19 cellular contexts compared by ENCODE assay signal in the genomic region with DNA sequence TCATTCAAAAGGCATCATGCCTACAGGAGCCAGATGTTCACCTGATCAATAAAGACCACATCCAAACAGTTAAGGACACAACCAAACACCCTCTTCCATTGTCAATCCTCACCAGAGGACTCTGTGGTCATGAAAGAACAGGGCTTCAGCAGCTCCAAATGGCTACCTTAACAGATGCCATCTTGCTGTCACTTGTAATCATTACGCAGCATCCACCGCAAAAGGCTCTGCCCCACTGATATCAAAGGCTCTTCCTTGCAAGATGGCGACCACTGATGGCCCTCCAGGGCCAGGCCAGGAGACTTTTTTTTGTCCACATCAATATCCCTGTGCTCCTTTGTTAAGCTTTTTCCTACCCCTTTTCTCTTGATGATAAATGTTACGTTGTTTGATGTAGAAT.
DNase-seq lines count a peak whose midpoint lies in the region; ATAC-seq and TF ChIP-seq lines count a peak whose summit lies in the region.
"Had no signal": no experiment of that assay in that cellular context is flagged by ENCODE, and none has a peak within 500 bp of the region (broad histone marks: within the 10 kb centered on the region; RNA-seq: fewer than 3 reads in every experiment).

No MANE protein-coding gene starts in this region.

- no peak overlapping the region for H3K4me3 Mint-ChIP-seq in chondrocyte (ENCODE audit: unreplicated experiment)
- H3K4me3 Mint-ChIP-seq: CD4-positive, alpha-beta memory T cell had no signal

- H3K36me3 ChIP-seq in HCT116 (ENCODE audit: control insufficient read depth in 1 of 2, insufficient read depth in 2 of 2, low read length in 2 of 2) (no peaks in the 10 kb centered on the region), osteoblast (ENCODE audit: insufficient read depth, low read length) (no peaks in the 10 kb centered on the region)

- H3K9ac ChIP-seq in HCT116 (ENCODE audit: low read length): no peak overlapping the region
- H3K9ac ChIP-seq: BLaER1 treated with 17β-estradiol and CSF1 and Interleukin-3, amounts not matched to agents 10 nM and 100 nM had no signal

- H3K4me1 Mint-ChIP-seq in chondrocyte (ENCODE audit: low read depth): peaks cover 27% of the 10 kb centered on the region

- BruUV-seq in HCT116 (replicated peaks; lab: Mats Ljungman, UMichigan): no TSS peak

- H2AFZ ChIP-seq in HCT116 (ENCODE audit: low read depth, low read length, poor library complexity, severe bottlenecking) (no peak overlapping the region), osteoblast (ENCODE audit: low read length) (no peak overlapping the region)

- H3K27ac ChIP-seq in AG04450 (ENCODE audit: low read depth, low read length): peak overlapping the region; percentile 33
- no peak overlapping the region for H3K27ac ChIP-seq in HCT116 (ENCODE audit: low read depth, low read length)
- peak overlapping the region; percentile 92 for H3K27ac ChIP-seq in osteoblast (ENCODE audit: low read depth, low read length)
- H3K27ac ChIP-seq: BLaER1 treated with 17β-estradiol and CSF1 and Interleukin-3, amounts not matched to agents 10 nM and 100 nM had no signal

- H3K9me3 Mint-ChIP-seq in chondrocyte (ENCODE audit: low read depth): peaks cover 5% of the 10 kb centered on the region

- TF ChIP-seq POLR2A in HCT116 (IDR thresholded peaks at IDR 0.05; ENCODE audit: borderline replicate concordance, extremely low read depth, insufficient read depth, insufficient read length): no peak

- H3K36me3 Mint-ChIP-seq in chondrocyte (ENCODE audit: low read depth): peaks cover 10% of the 10 kb centered on the region

- POLR2A ChIA-PET in AG04450 (lab: Yijun Ruan, JAX): no interaction called here
- POLR2A ChIA-PET in HCT116 (lab: Charles Lee): no interaction called here

- no peaks in the 10 kb centered on the region for H3K27me3 Mint-ChIP-seq in chondrocyte (ENCODE audit: low read depth)
- H3K27me3 Mint-ChIP-seq: CD4-positive, alpha-beta memory T cell had no signal

- CTCF ChIA-PET in AG04450 (lab: Charles Lee): no interaction called here
- CTCF ChIA-PET in HCT116 (lab: Charles Lee): no interaction called here

- peaks cover 10% of the 10 kb centered on the region for H3K9me3 ChIP-seq in AG04450 (ENCODE audit: control insufficient read depth, insufficient read depth, low read length)
- no peaks in the 10 kb centered on the region for H3K9me3 ChIP-seq in HCT116 (ENCODE audit: control insufficient read depth in 1 of 2, insufficient read depth in 1 of 2, low read depth in 1 of 2, low read length in 2 of 2)
- no peaks in the 10 kb centered on the region for H3K9me3 ChIP-seq in osteoblast (ENCODE audit: low read depth, low read length)

- DNase-seq in AG04450 (ENCODE audit: low read depth, low spot score) (no peak), HCT116 (ENCODE audit: low read depth, low spot score) (no peak), chondrocyte (ENCODE audit: low spot score) (no peak), osteoblast (ENCODE audit: insufficient read length, low spot score, missing footprints) (no peak), T-helper 9 cell (no peak), omental fat pad (ENCODE audit: low spot score) (no peak)
- DNase-seq: ACHN; Calu3; CD4-positive, alpha-beta memory T cell; Kasumi-1; NCI-H1694; NCI-H2081; NCI-H2171; NCI-H345; NCI-H524 treated with DMSO at 0.1 percent for 48 hours; NCI-H82 had no signal

- H3K27ac Mint-ChIP-seq in chondrocyte (ENCODE audit: unreplicated experiment): peak overlapping the region; percentile 95

- TF ChIP-seq CTCF in AG04450 (IDR thresholded peaks at IDR 0.05; ENCODE audit: low read depth, low read length): no peak
- no peak for TF ChIP-seq CTCF in HCT116 (IDR thresholded peaks at IDR 0.05 in 2 of 3, conservative IDR thresholded peaks at IDR 0.05 in 1 of 3; ENCODE audit: borderline replicate concordance in 1 of 3, insufficient read depth in 1 of 3, low read depth in 2 of 3, low read length in 2 of 3)
- no peak for TF ChIP-seq CTCF in chondrocyte (IDR thresholded peaks at IDR 0.05)
- no peak for TF ChIP-seq CTCF in osteoblast (IDR thresholded peaks at IDR 0.05; ENCODE audit: extremely low read depth, low read depth, low read length)
- no peak for TF ChIP-seq CTCF in omental fat pad (IDR thresholded peaks at IDR 0.05)

- H3K79me2 ChIP-seq in HCT116 (ENCODE audit: insufficient read depth, low read length) (no peaks in the 10 kb centered on the region), osteoblast (ENCODE audit: insufficient read depth, low read length) (no peaks in the 10 kb centered on the region)

- TF ChIP-seq RAD21 in HCT116 (IDR thresholded peaks at IDR 0.05; ENCODE audit: low read depth): no peak

- H3K4me1 ChIP-seq in HCT116 (ENCODE audit: control insufficient read depth in 1 of 2, insufficient read depth in 2 of 2, low read length in 2 of 2): peaks cover 0 to 15% of the 10 kb centered on the region in 2 experiments; a peak in 2 of 4 replicates
- H3K4me1 ChIP-seq in osteoblast (ENCODE audit: insufficient read depth, low read length): peaks cover 21% of the 10 kb centered on the region

- H3K27me3 ChIP-seq in AG04450 (ENCODE audit: control insufficient read depth, insufficient read depth, low read length) (no peaks in the 10 kb centered on the region), HCT116 (ENCODE audit: insufficient read depth, low read length) (no peaks in the 10 kb centered on the region), osteoblast (ENCODE audit: insufficient read depth, low read length) (no peaks in the 10 kb centered on the region)
- H3K27me3 ChIP-seq: BLaER1 treated with 17β-estradiol and CSF1 and Interleukin-3, amounts not matched to agents 10 nM and 100 nM had no signal

- intact Hi-C loops in HCT116 (cut with micrococcal nuclease): no loop called here

- H3K4me2 ChIP-seq in HCT116 (ENCODE audit: low read length) (0 out of 2 replicates have a peak overlapping the region, but pooled peaks have one; percentile 7), osteoblast (ENCODE audit: insufficient read depth, low read length) (peak overlapping the region; percentile 62)
- H3K4me2 ChIP-seq: BLaER1 treated with 17β-estradiol and CSF1 and Interleukin-3, amounts not matched to agents 10 nM and 100 nM had no signal

- H4K20me1 ChIP-seq in HCT116 (ENCODE audit: insufficient read depth): no peaks in the 10 kb centered on the region
- H4K20me1 ChIP-seq in osteoblast (ENCODE audit: insufficient read depth, low read length): no peaks in the 10 kb centered on the region

- H3K4me3 ChIP-seq in AG04450 (ENCODE audit: low read depth, low read length): no peak overlapping the region
- H3K4me3 ChIP-seq in HCT116 (replicated peaks in 1 of 2; ENCODE audit: low read depth in 1 of 2, low read length in 2 of 2): no peak overlapping the region
- H3K4me3 ChIP-seq in osteoblast (ENCODE audit: insufficient read depth, low read length): no peak overlapping the region
- H3K4me3 ChIP-seq: BLaER1 treated with 17β-estradiol and CSF1 and Interleukin-3, amounts not matched to agents 10 nM and 100 nM had no signal

- RAD21 ChIA-PET in HCT116 (lab: Charles Lee; ENCODE audit: low non-redundant PET in 1 of 2, low total read pairs in 2 of 2, uncharacterized antibody in 2 of 2, unreplicated experiment in 2 of 2): no interaction called here

- H3K9me2 ChIP-seq in HCT116 (ENCODE audit: insufficient read depth): no peaks in the 10 kb centered on the region

- ATAC-seq in HCT116 (no peak), HG03342 (IDR thresholded peaks at IDR 0.05; ENCODE audit: unreplicated experiment) (no peak), omental fat pad (ENCODE audit: low FRiP score) (no peak)
- ATAC-seq: Panc1 had no signal

TF ChIP-seq in HCT116, 20 proteins besides CTCF, POLR2A, EP300 and RAD21:
- TF ChIP-seq EZH2 (IDR thresholded peaks at IDR 0.05) (no peak), ZNF274 (IDR thresholded peaks at IDR 0.05; ENCODE audit: low read depth, low read length) (no peak), POLR2AphosphoS5 (IDR thresholded peaks at IDR 0.05; ENCODE audit: low read depth, low read length) (no peak), JUND (IDR thresholded peaks at IDR 0.05) (no peak), SIN3A (IDR thresholded peaks at IDR 0.05; ENCODE audit: low read depth) (no peak), EZH2phosphoT487 (IDR thresholded peaks at IDR 0.05; ENCODE audit: borderline replicate concordance) (no peak), YY1 (IDR thresholded peaks at IDR 0.05; ENCODE audit: extremely low read depth, insufficient replicate concordance, low read depth, low read length) (no peak), TCF7L2 (IDR thresholded peaks at IDR 0.05; ENCODE audit: borderline replicate concordance, extremely low read depth, insufficient read depth, insufficient read length) (no peak), SP1 (IDR thresholded peaks at IDR 0.05; ENCODE audit: low read depth) (no peak), FOSL1 (IDR thresholded peaks at IDR 0.05; ENCODE audit: low read depth) (no peak), CBX3 (IDR thresholded peaks at IDR 0.05; ENCODE audit: low read depth) (no peak), CEBPB (IDR thresholded peaks at IDR 0.05; ENCODE audit: low read depth) (no peak), ZFX (IDR thresholded peaks at IDR 0.05) (no peak), EGR1 (IDR thresholded peaks at IDR 0.05; ENCODE audit: low read depth) (no peak)
- TF ChIP-seq, protein P1, sequence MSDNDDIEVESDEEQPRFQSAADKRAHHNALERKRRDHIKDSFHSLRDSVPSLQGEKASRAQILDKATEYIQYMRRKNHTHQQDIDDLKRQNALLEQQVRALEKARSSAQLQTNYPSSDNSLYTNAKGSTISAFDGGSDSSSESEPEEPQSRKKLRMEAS (IDR thresholded peaks at IDR 0.05): no peak
- TF ChIP-seq, protein P2, sequence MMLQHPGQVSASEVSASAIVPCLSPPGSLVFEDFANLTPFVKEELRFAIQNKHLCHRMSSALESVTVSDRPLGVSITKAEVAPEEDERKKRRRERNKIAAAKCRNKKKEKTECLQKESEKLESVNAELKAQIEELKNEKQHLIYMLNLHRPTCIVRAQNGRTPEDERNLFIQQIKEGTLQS (IDR thresholded peaks at IDR 0.05): no peak
